Comparison of ENCODE assay signal across 25 cellular contexts in the genomic region with DNA sequence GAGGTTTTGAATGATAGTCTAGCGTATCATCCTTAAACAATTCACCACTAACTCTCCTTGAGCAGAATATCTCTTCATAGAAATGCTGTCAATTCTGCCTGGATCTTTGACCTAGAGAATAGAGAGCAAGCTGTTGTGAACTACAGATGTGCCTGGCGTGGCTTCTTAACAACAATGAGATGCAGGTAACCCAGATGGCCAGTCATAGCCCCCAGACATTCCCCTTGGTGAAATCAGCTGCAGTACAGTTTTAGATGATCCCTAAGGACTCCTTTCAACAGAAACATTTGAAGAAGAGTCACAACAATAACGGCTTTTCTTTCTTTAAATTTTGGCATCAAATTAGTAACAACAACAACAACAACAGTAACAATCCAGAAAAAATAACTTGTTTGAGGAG.
DNase-seq lines count a peak whose midpoint lies in the region; ATAC-seq and TF ChIP-seq lines count a peak whose summit lies in the region.
"Had no signal": no experiment of that assay in that cellular context is flagged by ENCODE, and none has a peak within 500 bp of the region (broad histone marks: within the 10 kb centered on the region; RNA-seq: fewer than 3 reads in every experiment).

No MANE protein-coding gene starts in this region.

- H3K9me3 Mint-ChIP-seq in GM23338, result no peaks in the 10 kb centered on the region
- no peaks in the 10 kb centered on the region for H3K9me3 Mint-ChIP-seq in nephron progenitor cell
- H3K9me3 Mint-ChIP-seq: activated B cell treated with CpG ODN at 0.5 μM for 24 hours; stimulated activated naive B cell treated with anti-CD40 and anti-IgM and Interleukin-4, amounts not matched to agents 10 μg/mL and 1 μg/mL and 100 μg/mL, for 72 hours had no signal

- H3K36me3 Mint-ChIP-seq in GM23338 (ENCODE audit: low read depth), result no peaks in the 10 kb centered on the region
- peaks cover under 1% of the 10 kb centered on the region for H3K36me3 Mint-ChIP-seq in nephron progenitor cell (ENCODE audit: low read depth)
- H3K36me3 Mint-ChIP-seq: CD14-positive monocyte; stimulated activated naive B cell treated with anti-CD40 and anti-IgM and Interleukin-4, amounts not matched to agents 10 μg/mL and 1 μg/mL and 100 μg/mL, for 72 hours had no signal

- peaks cover 24% of the 10 kb centered on the region for H3K4me1 ChIP-seq in GM23338 (ENCODE audit: insufficient read depth)
- peaks cover 0 to 28% (median 18%) of the 10 kb centered on the region in 4 donors for H3K4me1 ChIP-seq in esophagus muscularis mucosa
- H3K4me1 ChIP-seq in left ventricle myocardium inferior, result peaks cover 14% of the 10 kb centered on the region
- H3K4me1 ChIP-seq: body of pancreas, lower lobe of right lung, prostate gland, upper lobe of right lung had no signal

- H3F3A ChIP-seq in GM23338 (replicated peaks; ENCODE audit: low read depth), result no peaks in the 10 kb centered on the region

- no peaks in the 10 kb centered on the region for H3K9me2 ChIP-seq in GM23338 (ENCODE audit: insufficient read depth)

- no peaks in the 10 kb centered on the region for H3K9me3 ChIP-seq in esophagus muscularis mucosa
- no peaks in the 10 kb centered on the region for H3K9me3 ChIP-seq in left ventricle myocardium inferior (replicated peaks)
- H3K9me3 ChIP-seq: body of pancreas, lower lobe of right lung, prostate gland, sigmoid colon, SJSA1, suprapubic skin, upper lobe of right lung had no signal

- DNase-seq in GM23338 (ENCODE audit: low spot score) (peak; percentile 49), NCI-H2227 (lab: John Stamatoyannopoulos, UW; ENCODE audit: unreplicated experiment) (peak; percentile 14), dorsolateral prefrontal cortex (no peak), nephron progenitor cell (no peak), esophagus muscularis mucosa (ENCODE audit: extremely low spot score) (no peak), left ventricle myocardium inferior (no peak)
- DNase-seq: activated B cell treated with CpG ODN at 0.5 μM for 24 hours; activated CD4-positive, alpha-beta T cell treated with anti-CD3 and anti-CD28 coated beads, Interleukin-2, amount 50 U/mL, for 1 hour; activated naive CD4-positive, alpha-beta T cell treated with Interleukin-2 at 50 U/mL for 16 hours; activated T-cell treated with anti-CD3 and anti-CD28 coated beads, Interleukin-2, amount 50 U/mL, for 48 hours; body of pancreas; lower lobe of right lung; NCI-H1092; NCI-H2029 treated with DMSO at 0.1 percent for 48 hours; NCI-H526; RPMI8226; sigmoid colon; stimulated activated CD4-positive, alpha-beta T cell treated with anti-CD3 and anti-CD28 coated beads, Interleukin-4, amount 100 ng/mL, for 4 hours; stimulated activated naive B cell treated with anti-CD40 and anti-IgM and Interleukin-4, amounts not matched to agents 10 μg/mL and 1 μg/mL and 100 μg/mL, for 72 hours; upper lobe of right lung had no signal

- intact Hi-C loops in dorsolateral prefrontal cortex (cut with DNase I) (loop anchor here in 1 of 2 donors (10.0 kb wide), 1 partner anchor 288 kb away; no protein-coding TSS in a partner anchor), esophagus muscularis mucosa (cut with DNase I) (no loop called here), left ventricle myocardium inferior (cut with micrococcal nuclease) (no loop called here)

- ATAC-seq in GM23338 (peak; percentile 62), HG03139 (IDR thresholded peaks at IDR 0.05; ENCODE audit: unreplicated experiment) (no peak)
- ATAC-seq: body of pancreas; lower lobe of right lung; stimulated activated naive B cell treated with anti-CD40 and anti-IgM and Interleukin-4, amounts not matched to agents 10 μg/mL and 1 μg/mL and 100 μg/mL, for 72 hours; upper lobe of right lung had no signal

- TF ChIP-seq POLR2A in esophagus muscularis mucosa (IDR thresholded peaks at IDR 0.05; ENCODE audit: low read depth), result no peak

- H3K27ac Mint-ChIP-seq in GM23338, result peak overlapping the region; percentile 53; the same call in 1 of the 2 replicates
- peak overlapping the region; percentile 1 for H3K27ac Mint-ChIP-seq in nephron progenitor cell
- H3K27ac Mint-ChIP-seq: activated B cell treated with CpG ODN at 0.5 μM for 24 hours; CD14-positive monocyte; stimulated activated naive B cell treated with anti-CD40 and anti-IgM and Interleukin-4, amounts not matched to agents 10 μg/mL and 1 μg/mL and 100 μg/mL, for 72 hours had no signal

- H3K4me3 ChIP-seq in GM23338 (no peak overlapping the region), dorsolateral prefrontal cortex (no peak overlapping the region), esophagus muscularis mucosa (no peak overlapping the region), left ventricle myocardium inferior (no peak overlapping the region)
- H3K4me3 ChIP-seq: body of pancreas, lower lobe of right lung, prostate gland, sigmoid colon, SJSA1, suprapubic skin, upper lobe of right lung had no signal

- H3K27me3 Mint-ChIP-seq in GM23338 (ENCODE audit: insufficient read depth, low read depth, poor library complexity), result no peaks in the 10 kb centered on the region
- H3K27me3 Mint-ChIP-seq in nephron progenitor cell (ENCODE audit: low read depth, poor library complexity), result no peaks in the 10 kb centered on the region
- H3K27me3 Mint-ChIP-seq: activated B cell treated with CpG ODN at 0.5 μM for 24 hours; stimulated activated naive B cell treated with anti-CD40 and anti-IgM and Interleukin-4, amounts not matched to agents 10 μg/mL and 1 μg/mL and 100 μg/mL, for 72 hours had no signal

- no peaks in the 10 kb centered on the region for H4K20me1 ChIP-seq in GM23338 (replicated peaks; ENCODE audit: insufficient read depth)

- H3K27ac ChIP-seq in GM23338 (ENCODE audit: low read depth) (no peak overlapping the region; the same call in 1 of the 2 replicates), dorsolateral prefrontal cortex (peak overlapping the region in 31 of 59 donors; percentile 4 to 92 (median 56)), esophagus muscularis mucosa (replicated peaks in 1 of 4) (no peak overlapping the region), left ventricle myocardium inferior (replicated peaks) (no peak overlapping the region)
- H3K27ac ChIP-seq: body of pancreas, lower lobe of right lung, prostate gland, sigmoid colon, SJSA1, suprapubic skin, upper lobe of right lung had no signal

- H3K79me2 ChIP-seq in GM23338 (replicated peaks; ENCODE audit: insufficient read depth), result no peaks in the 10 kb centered on the region

- TF ChIP-seq CTCF in GM23338 (conservative IDR thresholded peaks at IDR 0.05; ENCODE audit: low read depth in 2 of 2), result no peak
- TF ChIP-seq CTCF in dorsolateral prefrontal cortex (IDR thresholded peaks at IDR 0.05 in 54 of 56, conservative IDR thresholded peaks at IDR 0.05 in 2 of 56; ENCODE audit: low read depth in 1 of 56, partially characterized antibody in 56 of 56), result no peak
- no peak for TF ChIP-seq CTCF in nephron progenitor cell (IDR thresholded peaks at IDR 0.05)
- no peak for TF ChIP-seq CTCF in esophagus muscularis mucosa (IDR thresholded peaks at IDR 0.05)
- no peak for TF ChIP-seq CTCF in left ventricle myocardium inferior (IDR thresholded peaks at IDR 0.05; ENCODE audit: borderline replicate concordance)

- no peak overlapping the region for H3K4me3 Mint-ChIP-seq in GM23338
- no peak overlapping the region for H3K4me3 Mint-ChIP-seq in nephron progenitor cell
- H3K4me3 Mint-ChIP-seq: activated B cell treated with CpG ODN at 0.5 μM for 24 hours; CD14-positive monocyte; stimulated activated naive B cell treated with anti-CD40 and anti-IgM and Interleukin-4, amounts not matched to agents 10 μg/mL and 1 μg/mL and 100 μg/mL, for 72 hours had no signal

- H3K27me3 ChIP-seq in GM23338 (ENCODE audit: insufficient read depth), result no peaks in the 10 kb centered on the region
- H3K27me3 ChIP-seq in dorsolateral prefrontal cortex, result no peaks in the 10 kb centered on the region
- no peaks in the 10 kb centered on the region for H3K27me3 ChIP-seq in esophagus muscularis mucosa
- no peaks in the 10 kb centered on the region for H3K27me3 ChIP-seq in left ventricle myocardium inferior (ENCODE audit: low read depth)
- H3K27me3 ChIP-seq: body of pancreas, sigmoid colon, SJSA1, suprapubic skin, upper lobe of right lung had no signal

- no peak for TF ChIP-seq EP300 in esophagus muscularis mucosa (IDR thresholded peaks at IDR 0.05)

- H3K36me3 ChIP-seq in GM23338 (ENCODE audit: insufficient read depth), result no peaks in the 10 kb centered on the region
- no peaks in the 10 kb centered on the region for H3K36me3 ChIP-seq in esophagus muscularis mucosa
- no peaks in the 10 kb centered on the region for H3K36me3 ChIP-seq in left ventricle myocardium inferior
- H3K36me3 ChIP-seq: lower lobe of right lung, prostate gland, sigmoid colon, SJSA1, suprapubic skin, upper lobe of right lung had no signal

- H2AFZ ChIP-seq in GM23338, result no peak overlapping the region

- H3K4me1 Mint-ChIP-seq in GM23338, result peaks cover 41% of the 10 kb centered on the region
- peaks cover 52% of the 10 kb centered on the region for H3K4me1 Mint-ChIP-seq in nephron progenitor cell
- H3K4me1 Mint-ChIP-seq: activated B cell treated with CpG ODN at 0.5 μM for 24 hours; CD14-positive monocyte; stimulated activated naive B cell treated with anti-CD40 and anti-IgM and Interleukin-4, amounts not matched to agents 10 μg/mL and 1 μg/mL and 100 μg/mL, for 72 hours had no signal

- no peak overlapping the region for H3K4me2 ChIP-seq in GM23338

- 91% methylated on average over 3 of the region's 3 CpGs for WGBS in esophagus muscularis mucosa

TF ChIP-seq in GM23338, 12 proteins besides CTCF, POLR2A, EP300 and RAD21:
- no peak for TF ChIP-seq ZNF114 (CRISPR knock-in tag; IDR thresholded peaks at IDR 0.05)
- peak; percentile 50 for TF ChIP-seq JUNB (IDR thresholded peaks at IDR 0.05; ENCODE audit: unreplicated experiment)

Comparison
In these comparisons a context has a peak if more than half of its experiments do, and no peak if none do; other contexts are left out.
1. DNase-seq: peak in GM23338 (single experiment) and NCI-H2227 (single experiment); none in dorsolateral prefrontal cortex (0 of 10), nephron progenitor cell (single experiment), esophagus muscularis mucosa (single experiment) and left ventricle myocardium inferior (single experiment).
2. H3K27ac ChIP-seq: peak in dorsolateral prefrontal cortex (31 of 59); none in GM23338 (single experiment), esophagus muscularis mucosa (0 of 4) and left ventricle myocardium inferior (single experiment).